Comparison of ENCODE assay signal across 25 cellular contexts in genomic region chr5:1804001-1804690, GRCh38. TPM values are rescaled to one million over a fixed set of nuclear protein-coding genes. Genes with fewer than 3 reads are reported as not detected.
DNase-seq lines count a peak whose midpoint lies in the region; ATAC-seq and TF ChIP-seq lines count a peak whose summit lies in the region.
"Had no signal": no experiment of that assay in that cellular context is flagged by ENCODE, and none has a peak within 500 bp of the region (broad histone marks: within the 10 kb centered on the region; RNA-seq: fewer than 3 reads in every experiment).

No MANE protein-coding gene starts in this region.

- no peak overlapping the region for H2AFZ ChIP-seq in DND-41 (ENCODE audit: low read depth, low read length)
- H2AFZ ChIP-seq: PC-9 had no signal

- H3K27ac Mint-ChIP-seq in activated T-helper 17 cell treated with anti-CD3 and anti-CD28 coated beads, Interleukin-2, amount 50 U/mL, for 72 hours, result peak overlapping the region; percentile 42
- no peak overlapping the region for H3K27ac Mint-ChIP-seq in nephron progenitor cell
- peak overlapping the region in 4 of 9 donors; percentile 14 to 73 (median 23) for H3K27ac Mint-ChIP-seq in naive thymus-derived CD4-positive, alpha-beta T cell
- H3K27ac Mint-ChIP-seq: activated CD4-positive, alpha-beta memory T cell treated with anti-CD3 and anti-CD28 coated beads for 36 hours; memory B cell had no signal

- 0 out of 2 replicates have a peak overlapping the region, but pooled peaks have one; percentile 99 for H3K4me2 ChIP-seq in DND-41 (ENCODE audit: insufficient read depth, low read length)
- H3K4me2 ChIP-seq: PC-9 had no signal

- H3K27me3 ChIP-seq in DND-41 (ENCODE audit: insufficient read depth, low read length, poor library complexity), result no peaks in the 10 kb centered on the region
- no peaks in the 10 kb centered on the region for H3K27me3 ChIP-seq in transverse colon
- H3K27me3 ChIP-seq in naive thymus-derived CD4-positive, alpha-beta T cell (ENCODE audit: control insufficient read depth in 2 of 2, insufficient read depth in 2 of 2, low read length in 2 of 2), result no peaks in the 10 kb centered on the region
- H3K27me3 ChIP-seq: pancreas, sigmoid colon, stomach, tibial artery had no signal

- H3K27me3 Mint-ChIP-seq in activated T-helper 17 cell treated with anti-CD3 and anti-CD28 coated beads, Interleukin-2, amount 50 U/mL, for 72 hours, result no peaks in the 10 kb centered on the region
- H3K27me3 Mint-ChIP-seq in nephron progenitor cell (ENCODE audit: low read depth, poor library complexity), result no peaks in the 10 kb centered on the region
- H3K27me3 Mint-ChIP-seq in naive thymus-derived CD4-positive, alpha-beta T cell, result no peaks in the 10 kb centered on the region
- H3K27me3 Mint-ChIP-seq: activated CD4-positive, alpha-beta memory T cell treated with anti-CD3 and anti-CD28 coated beads for 36 hours; memory B cell had no signal

- H3K36me3 Mint-ChIP-seq in activated T-helper 17 cell treated with anti-CD3 and anti-CD28 coated beads, Interleukin-2, amount 50 U/mL, for 72 hours (ENCODE audit: low read depth), result peaks cover 74% of the 10 kb centered on the region
- H3K36me3 Mint-ChIP-seq in nephron progenitor cell (ENCODE audit: low read depth), result peaks cover 54% of the 10 kb centered on the region
- peaks cover 19 to 39% (median 23%) of the 10 kb centered on the region in 5 donors for H3K36me3 Mint-ChIP-seq in naive thymus-derived CD4-positive, alpha-beta T cell

- no peak for ATAC-seq in DND-41 (ENCODE audit: insufficient read depth, low read depth)
- no peak for ATAC-seq in activated T-helper 17 cell treated with anti-CD3 and anti-CD28 coated beads, Interleukin-2, amount 50 U/mL, for 72 hours (replicated peaks)
- peak; percentile 13 for ATAC-seq in Right ventricle myocardium superior (ENCODE audit: poor library complexity)
- no peak for ATAC-seq in HG02840 (IDR thresholded peaks at IDR 0.05; ENCODE audit: low FRiP score, unreplicated experiment)
- no peak for ATAC-seq in naive thymus-derived CD4-positive, alpha-beta T cell
- ATAC-seq: pancreas had no signal

- no peak for DNase-seq in DND-41
- DNase-seq in Right ventricle myocardium superior, result peak; percentile 47
- no peak for DNase-seq in nephron progenitor cell
- no peak for DNase-seq in SIG-M5 (lab: John Stamatoyannopoulos, UW)
- DNase-seq in transverse colon, result no peak
- DNase-seq in naive thymus-derived CD4-positive, alpha-beta T cell, result no peak
- DNase-seq: activated CD4-positive, alpha-beta memory T cell treated with anti-CD3 and anti-CD28 coated beads for 36 hours; activated CD4-positive, CD25-positive, alpha-beta regulatory T cell; activated CD8-positive, alpha-beta memory T cell treated with anti-CD3 and anti-CD28 coated beads, Interleukin-2, amount 50 U/mL, for 48 hours; activated naive CD4-positive, alpha-beta T cell; caudate nucleus; dermis blood vessel endothelial cell; NCI-H510A treated with DMSO at 0.1 percent for 48 hours; pancreas; PC-9; SHP77 treated with DMSO at 0.1 percent for 48 hours; sigmoid colon; stimulated activated CD4-positive, alpha-beta T cell treated with anti-CD3 and anti-CD28 coated beads, Interleukin-15, amount 100 ng/mL, for 24 hours; stomach; SW 1271 had no signal

- H3K4me1 ChIP-seq in DND-41 (ENCODE audit: insufficient read depth, low read length) (peaks cover 35% of the 10 kb centered on the region), transverse colon (peaks cover 5 to 22% (median 16%) of the 10 kb centered on the region in 4 donors)
- H3K4me1 ChIP-seq in naive thymus-derived CD4-positive, alpha-beta T cell (ENCODE audit: control insufficient read depth in 2 of 2, insufficient read depth in 2 of 2, low read length in 2 of 2), result peaks cover 7 to 9% of the 10 kb centered on the region in 2 donors

- H3K27ac ChIP-seq in DND-41 (ENCODE audit: low read length) (no peak overlapping the region), transverse colon (no peak overlapping the region)
- H3K27ac ChIP-seq in naive thymus-derived CD4-positive, alpha-beta T cell (ENCODE audit: low read depth, low read length), result no peak overlapping the region
- H3K27ac ChIP-seq: pancreas, PC-9, sigmoid colon, stomach, tibial artery had no signal

- intact Hi-C loops in Right ventricle myocardium superior (cut with DNase I), result loop anchor here (5.0 kb wide), 1 partner anchor 143 kb away; no protein-coding TSS in a partner anchor
- intact Hi-C loops in transverse colon (cut with DNase I; ENCODE audit: low total_unique reads), result no loop called here
- intact Hi-C loops in naive thymus-derived CD4-positive, alpha-beta T cell (cut with micrococcal nuclease), result loop anchor here (5.0 to 10.0 kb wide), 6 partner anchors 267 to 1189 kb away; partner anchors contain the start of genes CEP72 (in 1 of the 2), CLPTM1L (in 1 of the 2), LPCAT1 (in 1 of the 2) and SLC12A7 (in 1 of the 2)

- H3K4me3 ChIP-seq in DND-41 (ENCODE audit: low read depth in 1 of 2, low read length in 2 of 2), result no peak overlapping the region
- H3K4me3 ChIP-seq in transverse colon, result no peak overlapping the region
- H3K4me3 ChIP-seq in naive thymus-derived CD4-positive, alpha-beta T cell (ENCODE audit: low read length), result no peak overlapping the region
- H3K4me3 ChIP-seq: pancreas, PC-9, sigmoid colon, stomach, tibial artery had no signal

- no peak overlapping the region for H3K4me3 Mint-ChIP-seq in activated T-helper 17 cell treated with anti-CD3 and anti-CD28 coated beads, Interleukin-2, amount 50 U/mL, for 72 hours
- H3K4me3 Mint-ChIP-seq in nephron progenitor cell, result peak overlapping the region; percentile 16
- H3K4me3 Mint-ChIP-seq in naive thymus-derived CD4-positive, alpha-beta T cell, result peak overlapping the region in 4 of 10 donors; percentile 8 to 57 (median 30)
- H3K4me3 Mint-ChIP-seq: activated CD4-positive, alpha-beta memory T cell treated with anti-CD3 and anti-CD28 coated beads for 36 hours; CD14-positive monocyte; memory B cell had no signal

- H3K4me1 Mint-ChIP-seq in activated T-helper 17 cell treated with anti-CD3 and anti-CD28 coated beads, Interleukin-2, amount 50 U/mL, for 72 hours, result peaks cover 11% of the 10 kb centered on the region
- H3K4me1 Mint-ChIP-seq in nephron progenitor cell, result peaks cover 34% of the 10 kb centered on the region
- H3K4me1 Mint-ChIP-seq in naive thymus-derived CD4-positive, alpha-beta T cell, result peaks cover 34 to 67% (median 57%) of the 10 kb centered on the region in 7 donors

- H3K36me3 ChIP-seq in DND-41 (ENCODE audit: insufficient read depth, low read length), result peaks cover 67% of the 10 kb centered on the region
- peaks cover 0 to 24% (median 10%) of the 10 kb centered on the region in 4 donors for H3K36me3 ChIP-seq in transverse colon
- peaks cover 7 to 70% (median 9%) of the 10 kb centered on the region in 3 experiments for H3K36me3 ChIP-seq in naive thymus-derived CD4-positive, alpha-beta T cell (ENCODE audit: control insufficient read depth in 2 of 3, insufficient read depth in 3 of 3, low read length in 3 of 3)

- H3K9me3 ChIP-seq in DND-41 (ENCODE audit: insufficient read depth, low read length, severe bottlenecking) (no peaks in the 10 kb centered on the region), transverse colon (no peaks in the 10 kb centered on the region)
- no peaks in the 10 kb centered on the region for H3K9me3 ChIP-seq in naive thymus-derived CD4-positive, alpha-beta T cell (ENCODE audit: control insufficient read depth in 2 of 3, low read length in 3 of 3)
- H3K9me3 ChIP-seq: pancreas, sigmoid colon, stomach, tibial artery had no signal

- in situ Hi-C loops in transverse colon (cut with MboI; ENCODE audit: low pct_ligation_motif_present in 1 of 4, low pct_unique_long_range_greater_than_20kb in 1 of 4, low sequenced_read_pairs in 3 of 4), result no loop called here

- POLR2A ChIA-PET in naive thymus-derived CD4-positive, alpha-beta T cell (lab: Charles Lee), result interaction anchor here (1.0 to 1.6 kb wide), 2 partner anchors 9 to 11 kb away, joined by 3 to 9 read pairs; no protein-coding TSS in a partner anchor

- 94% methylated on average over 15 of the region's 15 CpGs; no CpG with 5 or more reads in 1 of the 2 donors for WGBS in transverse colon (ENCODE audit: low coverage in 1 of 2), 2 donors

- H4K20me1 ChIP-seq in DND-41 (ENCODE audit: insufficient read depth, low read length), result peaks cover 50% of the 10 kb centered on the region; the same call in 1 of the 2 replicates

- TF ChIP-seq POLR2A in transverse colon (IDR thresholded peaks at IDR 0.05), result no peak

- no peaks in the 10 kb centered on the region for H3K9me3 Mint-ChIP-seq in activated T-helper 17 cell treated with anti-CD3 and anti-CD28 coated beads, Interleukin-2, amount 50 U/mL, for 72 hours
- no peaks in the 10 kb centered on the region for H3K9me3 Mint-ChIP-seq in nephron progenitor cell
- H3K9me3 Mint-ChIP-seq in naive thymus-derived CD4-positive, alpha-beta T cell, result peaks cover 0 to 5% (median 0%) of the 10 kb centered on the region in 11 donors
- H3K9me3 Mint-ChIP-seq: activated CD4-positive, alpha-beta memory T cell treated with anti-CD3 and anti-CD28 coated beads for 36 hours; CD14-positive monocyte; memory B cell had no signal

- H3K9ac ChIP-seq in DND-41 (ENCODE audit: low read depth, low read length), result no peak overlapping the region

- peaks cover 98% of the 10 kb centered on the region for H3K79me2 ChIP-seq in DND-41 (ENCODE audit: insufficient read depth, low read length)

- CTCF ChIA-PET in naive thymus-derived CD4-positive, alpha-beta T cell (lab: Charles Lee), result no interaction called here

- TF ChIP-seq EP300 in transverse colon (IDR thresholded peaks at IDR 0.05; ENCODE audit: low read depth), result no peak

- TF ChIP-seq CTCF in DND-41 (IDR thresholded peaks at IDR 0.05; ENCODE audit: borderline replicate concordance, extremely low read depth, low read length, poor library complexity, severe bottlenecking) (no peak), nephron progenitor cell (IDR thresholded peaks at IDR 0.05) (no peak), transverse colon (IDR thresholded peaks at IDR 0.05) (no peak)

RNA-seq across cellular contexts. Expression of gene NDUFS6, which starts 2.9 kb away (rescaled TPM):
- 10 to 100 TPM; 13.0 to 35.1 TPM for total RNA-seq in activated T-helper 17 cell treated with anti-CD3 and anti-CD28 coated beads, Interleukin-2, amount 50 U/mL, for 72 hours
- total RNA-seq in Right ventricle myocardium superior (126 TPM), transverse colon (100 to 1,000 TPM in 1 of 4 donors, 10 to 100 TPM in 3; 36.4 to 133 (median 66.4) TPM)
- 10 to 100 TPM; 14.2 to 28.8 (median 15.4) TPM for total RNA-seq in naive thymus-derived CD4-positive, alpha-beta T cell
- polyA plus RNA-seq in naive thymus-derived CD4-positive, alpha-beta T cell, result 10 to 100 TPM; 55.3 to 61.7 TPM

RNA-seq across cellular contexts. Expression of gene MRPL36, which starts 4.5 kb away (rescaled TPM):
- 10 to 100 TPM; 50.3 to 74.0 TPM for total RNA-seq in activated T-helper 17 cell treated with anti-CD3 and anti-CD28 coated beads, Interleukin-2, amount 50 U/mL, for 72 hours
- total RNA-seq in Right ventricle myocardium superior, result 65.5 TPM
- total RNA-seq in transverse colon, result 10 to 100 TPM; 26.7 to 37.4 (median 32.7) TPM
- 10 to 100 TPM; 14.1 to 52.6 (median 26.8) TPM for total RNA-seq in naive thymus-derived CD4-positive, alpha-beta T cell
- 10 to 100 TPM; 69.4 to 77.5 TPM for polyA plus RNA-seq in naive thymus-derived CD4-positive, alpha-beta T cell
